Comparison of ENCODE assay signal across 17 cellular contexts in the genomic region with DNA sequence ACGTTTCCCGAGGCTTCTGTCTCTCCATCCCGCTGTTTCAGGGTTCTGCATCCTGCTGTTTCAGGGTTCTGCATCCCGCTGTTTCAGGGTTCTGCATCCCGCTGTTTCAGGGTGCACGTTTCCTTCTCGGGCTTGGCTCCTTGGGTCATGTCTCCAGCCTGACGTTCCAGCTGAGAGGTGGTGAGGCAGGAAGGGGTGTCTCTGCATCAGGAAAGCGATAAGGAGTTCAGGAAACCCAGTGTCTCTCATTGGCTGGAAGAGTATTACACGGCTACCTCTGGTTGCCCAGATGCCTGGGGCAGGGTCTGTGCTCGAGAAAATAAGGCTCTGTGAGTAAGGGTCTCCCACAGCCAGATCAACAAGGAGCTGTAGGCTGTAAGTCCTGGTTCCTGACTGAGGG.
"Had no signal": no experiment of that assay in that cellular context is flagged by ENCODE, and none has a peak within 500 bp of the region (broad histone marks: within the 10 kb centered on the region; RNA-seq: fewer than 3 reads in every experiment).

No MANE protein-coding gene starts in this region.

- DNase-seq: activated CD4-positive, alpha-beta memory T cell treated with anti-CD3 and anti-CD28 coated beads, Interleukin-2, amount 10 ng/mL, durations not matched to agents 7 days and 5 days; activated CD4-positive, alpha-beta T cell treated with anti-CD3 and anti-CD28 coated beads for 48 hours; activated CD4-positive, CD25-positive, alpha-beta regulatory T cell; activated naive CD4-positive, alpha-beta T cell treated with anti-CD3 and anti-CD28 coated beads for 36 hours; activated T-cell treated with anti-CD3 and anti-CD28 coated beads, Interleukin-2, amount 50 U/mL, for 1 hour; body of pancreas; central memory CD4-positive, alpha-beta T cell; midbrain; nephron progenitor cell; occipital lobe; posterior cingulate gyrus; stimulated activated CD4-positive, alpha-beta T cell treated with anti-CD3 and anti-CD28 coated beads, Interleukin-12 subunit alpha, Interleukin-12 subunit beta, amount 100 ng/mL, for 4 hours; stimulated activated CD4-positive, alpha-beta T cell treated with anti-CD3 and anti-CD28 coated beads, Interleukin-2, amount 100 ng/mL, for 24 hours; stimulated activated naive CD8-positive, alpha-beta T cell treated with anti-CD3 and anti-CD28 coated beads, Interleukin-15, amount 100 ng/mL, for 72 hours; T-helper 1 cell; T-helper 9 cell had no signal

- H3K27ac ChIP-seq: body of pancreas, hepatocyte had no signal

- ATAC-seq: body of pancreas; stimulated activated naive CD8-positive, alpha-beta T cell treated with anti-CD3 and anti-CD28 coated beads, Interleukin-15, amount 100 ng/mL, for 72 hours had no signal

- H3K27me3 ChIP-seq: body of pancreas, hepatocyte had no signal

- H3K4me3 ChIP-seq: body of pancreas, hepatocyte had no signal

- H3K9me3 ChIP-seq: body of pancreas had no signal
